Comparison of ENCODE assay signal across 39 cellular contexts in the genomic region with DNA sequence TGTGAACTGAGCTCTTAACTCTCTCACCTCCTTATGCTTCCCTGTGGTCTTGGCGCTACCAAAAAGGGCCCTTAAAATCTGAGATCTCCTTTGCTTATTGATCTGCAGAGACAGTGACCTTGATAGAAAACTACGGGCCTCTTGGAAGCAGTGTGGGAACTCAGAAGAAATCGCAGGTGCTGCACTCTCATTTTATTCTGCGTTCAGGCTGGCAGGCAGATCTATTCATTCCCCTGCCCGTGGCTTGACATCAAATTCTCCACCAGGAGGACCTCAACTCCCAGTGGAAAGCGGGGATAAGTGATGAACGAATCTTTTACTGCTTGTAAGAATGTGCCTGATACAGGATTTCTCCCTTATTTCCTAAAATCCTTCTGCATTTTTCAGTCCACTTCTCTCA.
"Had no signal": no experiment of that assay in that cellular context is flagged by ENCODE, and none has a peak within 500 bp of the region (broad histone marks: within the 10 kb centered on the region; RNA-seq: fewer than 3 reads in every experiment).

No MANE protein-coding gene starts in this region.

- H3K36me3 ChIP-seq: adrenal gland, brain microvascular endothelial cell, breast epithelium had no signal

- H3K27me3 Mint-ChIP-seq: activated B cell treated with CpG ODN at 0.5 μM for 24 hours had no signal

- H3K27ac ChIP-seq: adrenal gland, body of pancreas, brain microvascular endothelial cell, breast epithelium, VCaP had no signal

- H3K4me1 ChIP-seq: adrenal gland, breast epithelium had no signal

- ATAC-seq: activated CD8-positive, alpha-beta T cell treated with anti-CD3 and anti-CD28 coated beads for 36 hours; activated naive CD4-positive, alpha-beta T cell treated with anti-CD3 and anti-CD28 coated beads, Interleukin-2, amount 50 U/mL, for 72 hours; activated T-cell treated with anti-CD3 and anti-CD28 coated beads, Interleukin-2, amount 50 U/mL, for 4 hours; activated T-cell treated with anti-CD3 and anti-CD28 coated beads, Interleukin-2, amount 50 U/mL, for 72 hours; activated T-helper 17 cell treated with anti-CD3 and anti-CD28 coated beads, Interleukin-2, amount 50 U/mL, for 72 hours; body of pancreas had no signal

- H3K27me3 ChIP-seq: adrenal gland, body of pancreas, brain microvascular endothelial cell, breast epithelium had no signal

- FAIRE-seq: astrocyte, TTC549 had no signal

- H3K9me3 ChIP-seq: adrenal gland, body of pancreas, breast epithelium had no signal

- H3K9me3 Mint-ChIP-seq: activated CD4-positive, alpha-beta memory T cell treated with anti-CD3 and anti-CD28 coated beads for 36 hours; activated CD4-positive, alpha-beta T cell treated with anti-CD3 and anti-CD28 coated beads, Interleukin-2, amount 10 ng/mL, durations not matched to agents 24 days and 14 days; activated CD8-positive, alpha-beta T cell treated with anti-CD3 and anti-CD28 coated beads for 36 hours; activated naive CD8-positive, alpha-beta T cell treated with anti-CD3 and anti-CD28 coated beads for 36 hours; activated T-cell treated with anti-CD3 and anti-CD28 coated beads, Interleukin-2, amount 50 U/mL, for 4 hours; activated T-helper 1 cell treated with anti-CD3 and anti-CD28 coated beads, Interleukin-12 subunit alpha, Interleukin-12 subunit beta, Interleukin-2, Interleukin-4 antibody, amounts not matched to agents 30 ng/mL and 10 ng/mL and 1 ng/mL, durations not matched to agents 14 hours and 24 hours and 36 hours; activated T-helper 17 cell treated with anti-CD3 and anti-CD28 coated beads, Interleukin-2, amount 50 U/mL, for 72 hours; T-helper 1 cell treated with Interleukin-12 subunit alpha and Interleukin-12 subunit beta and Interleukin-4 antibody, amounts not matched to agents 30 μg/mL and 1 μg/mL, for 36 hours; T-helper 2 cell treated with Interferon-gamma antibody and Interleukin-4, amounts not matched to agents 5 μg/mL and 100 μg/mL, for 36 hours had no signal

- H3K36me3 Mint-ChIP-seq: activated CD4-positive, alpha-beta memory T cell treated with anti-CD3 and anti-CD28 coated beads for 36 hours; activated naive CD4-positive, alpha-beta T cell treated with anti-CD3 and anti-CD28 coated beads, Interleukin-2, amount 50 U/mL, for 72 hours; activated naive CD8-positive, alpha-beta T cell treated with anti-CD3 and anti-CD28 coated beads for 36 hours had no signal

- H3K27ac Mint-ChIP-seq: activated B cell treated with CpG ODN at 0.5 μM for 24 hours; activated CD4-positive, alpha-beta memory T cell treated with anti-CD3 and anti-CD28 coated beads for 36 hours; activated CD4-positive, alpha-beta T cell treated with anti-CD3 and anti-CD28 coated beads, Interleukin-2, amount 10 ng/mL, durations not matched to agents 24 days and 14 days; activated CD8-positive, alpha-beta T cell treated with anti-CD3 and anti-CD28 coated beads for 36 hours; activated naive CD4-positive, alpha-beta T cell treated with anti-CD3 and anti-CD28 coated beads for 36 hours; activated naive CD8-positive, alpha-beta T cell treated with anti-CD3 and anti-CD28 coated beads for 36 hours; activated T-cell treated with anti-CD3 and anti-CD28 coated beads, Interleukin-2, amount 50 U/mL, for 72 hours; activated T-helper 1 cell treated with anti-CD3 and anti-CD28 coated beads, Interleukin-12 subunit alpha, Interleukin-12 subunit beta, Interleukin-2, Interleukin-4 antibody, amounts not matched to agents 30 ng/mL and 10 ng/mL and 1 ng/mL, durations not matched to agents 14 hours and 24 hours and 36 hours; activated T-helper 17 cell treated with anti-CD3 and anti-CD28 coated beads, Interleukin-2, amount 50 U/mL, for 72 hours; T-helper 1 cell treated with Interleukin-12 subunit alpha and Interleukin-12 subunit beta and Interleukin-4 antibody, amounts not matched to agents 30 μg/mL and 1 μg/mL, for 36 hours; T-helper 2 cell treated with Interferon-gamma antibody and Interleukin-4, amounts not matched to agents 5 μg/mL and 100 μg/mL, for 36 hours had no signal

- H3K4me3 Mint-ChIP-seq: activated B cell treated with CpG ODN at 0.5 μM for 24 hours; activated CD4-positive, alpha-beta memory T cell treated with anti-CD3 and anti-CD28 coated beads for 36 hours; activated CD4-positive, alpha-beta T cell treated with anti-CD3 and anti-CD28 coated beads, Interleukin-2, amount 10 ng/mL, durations not matched to agents 24 days and 14 days; activated CD8-positive, alpha-beta T cell treated with anti-CD3 and anti-CD28 coated beads for 36 hours; activated naive CD4-positive, alpha-beta T cell treated with anti-CD3 and anti-CD28 coated beads for 36 hours; activated naive CD8-positive, alpha-beta T cell treated with anti-CD3 and anti-CD28 coated beads for 36 hours; activated T-cell treated with anti-CD3 and anti-CD28 coated beads, Interleukin-2, amount 50 U/mL, for 4 hours; activated T-cell treated with anti-CD3 and anti-CD28 coated beads, Interleukin-2, amount 50 U/mL, for 72 hours; activated T-helper 1 cell treated with anti-CD3 and anti-CD28 coated beads, Interleukin-12 subunit alpha, Interleukin-12 subunit beta, Interleukin-2, Interleukin-4 antibody, amounts not matched to agents 30 ng/mL and 10 ng/mL and 1 ng/mL, durations not matched to agents 14 hours and 24 hours and 36 hours; activated T-helper 17 cell treated with anti-CD3 and anti-CD28 coated beads, Interleukin-2, amount 50 U/mL, for 72 hours; central memory CD8-positive, alpha-beta T cell; T-helper 1 cell treated with Interleukin-12 subunit alpha and Interleukin-12 subunit beta and Interleukin-4 antibody, amounts not matched to agents 30 μg/mL and 1 μg/mL, for 36 hours; T-helper 2 cell treated with Interferon-gamma antibody and Interleukin-4, amounts not matched to agents 5 μg/mL and 100 μg/mL, for 36 hours had no signal

- H3K4me3 ChIP-seq: adrenal gland, body of pancreas, breast epithelium had no signal

- DNase-seq: activated B cell treated with CpG ODN at 0.5 μM for 24 hours; activated CD4-positive, alpha-beta memory T cell treated with anti-CD3 and anti-CD28 coated beads for 36 hours; activated CD4-positive, alpha-beta T cell treated with anti-CD3 and anti-CD28 coated beads for 4 hours; activated CD4-positive, alpha-beta T cell treated with anti-CD3 and anti-CD28 coated beads, Interleukin-2, amount 10 ng/mL, durations not matched to agents 24 days and 14 days; activated CD4-positive, alpha-beta T cell treated with anti-CD3 and anti-CD28 coated beads, Interleukin-2, amount 50 U/mL, for 1 hour; activated CD4-positive, alpha-beta T cell treated with anti-CD3 and anti-CD28 coated beads, Interleukin-2, amount 50 U/mL, for 4 hours; activated CD4-positive, CD25-positive, alpha-beta regulatory T cell treated with anti-CD3 and anti-CD28 coated beads, Interleukin-2, amount 50 U/mL, for 72 hours; activated CD8-positive, alpha-beta memory T cell treated with anti-CD3 and anti-CD28 coated beads, Interleukin-2, amount 50 U/mL, for 4 hours; activated CD8-positive, alpha-beta T cell treated with anti-CD3 and anti-CD28 coated beads for 36 hours; activated effector memory CD4-positive, alpha-beta T cell treated with anti-CD3 and anti-CD28 coated beads, Interleukin-2, amount 50 U/mL, for 16 hours; activated gamma-delta T cell treated with Interleukin-2 at 50 U/mL for 16 hours; activated naive CD4-positive, alpha-beta T cell; activated naive CD4-positive, alpha-beta T cell treated with anti-CD3 and anti-CD28 coated beads for 36 hours; activated naive CD4-positive, alpha-beta T cell treated with anti-CD3 and anti-CD28 coated beads, Interleukin-2, amount 50 U/mL, for 16 hours; activated naive CD8-positive, alpha-beta T cell treated with anti-CD3 and anti-CD28 coated beads for 36 hours; activated T-cell treated with anti-CD3 and anti-CD28 coated beads for 4 hours; activated T-cell treated with anti-CD3 and anti-CD28 coated beads, Interleukin-2, amount 50 U/mL, for 1 hour; activated T-cell treated with anti-CD3 and anti-CD28 coated beads, Interleukin-2, amount 50 U/mL, for 4 hours; activated T-cell treated with anti-CD3 and anti-CD28 coated beads, Interleukin-2, amount 50 U/mL, for 72 hours; adrenal gland; amniotic stem cell; aorta; brain microvascular endothelial cell; caudate nucleus; cerebellar nuclear complex; T-helper 1 cell; T-helper 2 cell; T-helper 9 cell had no signal

- H3K4me1 Mint-ChIP-seq: activated B cell treated with CpG ODN at 0.5 μM for 24 hours; activated CD4-positive, alpha-beta T cell treated with anti-CD3 and anti-CD28 coated beads, Interleukin-2, amount 10 ng/mL, durations not matched to agents 24 days and 14 days; activated naive CD8-positive, alpha-beta T cell treated with anti-CD3 and anti-CD28 coated beads for 36 hours; activated T-helper 17 cell treated with anti-CD3 and anti-CD28 coated beads, Interleukin-2, amount 50 U/mL, for 72 hours; central memory CD8-positive, alpha-beta T cell had no signal
